In genomic region chr2:25567406-25567805, GRCh38 we compare ENCODE assay signal across 9 cellular contexts.
A peak's percentile ranks its signal among the peaks of the same experiment; 100 is the strongest.
DNase-seq lines count a peak whose midpoint lies in the region; ATAC-seq and TF ChIP-seq lines count a peak whose summit lies in the region.
"Had no signal": no experiment of that assay in that cellular context is flagged by ENCODE, and none has a peak within 500 bp of the region (broad histone marks: within the 10 kb centered on the region; RNA-seq: fewer than 3 reads in every experiment).

No MANE protein-coding gene starts in this region.

- TF ChIP-seq POLR2A in lower leg skin (IDR thresholded peaks at IDR 0.05), result no peak

- DNase-seq in CD1c-positive myeloid dendritic cell (ENCODE audit: extremely low spot score), result peak; percentile 79
- DNase-seq in NCI-H460 (ENCODE audit: extremely low read depth, low read depth), result peak; percentile 12
- peak; percentile 74 for DNase-seq in choroid plexus epithelial cell (ENCODE audit: low read depth)
- DNase-seq in middle frontal gyrus (ENCODE audit: extremely low spot score, low spot score), result peak; percentile 18
- DNase-seq in lower leg skin (ENCODE audit: low spot score in 2 of 2), result no peak
- DNase-seq in activated CD8-positive, alpha-beta memory T cell treated with anti-CD3 and anti-CD28 coated beads, Interleukin-2, amount 50 U/mL, for 4 hours, result no peak

- 68% methylated on average over 1 of the region's 1 CpG for WGBS in lower leg skin, 2 donors

- ATAC-seq in GM18907 (IDR thresholded peaks at IDR 0.05; ENCODE audit: unreplicated experiment) (peak; percentile 47), HG03139 (IDR thresholded peaks at IDR 0.05; ENCODE audit: unreplicated experiment) (no peak)

- intact Hi-C loops in lower leg skin (cut with DNase I; ENCODE audit: low total_unique reads), result no loop called here

- no peak overlapping the region for H3K4me3 ChIP-seq in choroid plexus epithelial cell (ENCODE audit: low read depth, low read length)
- H3K4me3 ChIP-seq in lower leg skin (ENCODE audit: low read depth, poor library complexity, severe bottlenecking), result no peak overlapping the region
- H3K4me3 ChIP-seq: SJSA1 had no signal

- TF ChIP-seq CTCF in choroid plexus epithelial cell (conservative IDR thresholded peaks at IDR 0.05; ENCODE audit: low read depth, low read length) (peak; percentile 61), lower leg skin (IDR thresholded peaks at IDR 0.05) (no peak)

Comparison
In these comparisons a context has a peak if more than half of its experiments do, and no peak if none do; other contexts are left out.
1. DNase-seq: peak in CD1c-positive myeloid dendritic cell (single experiment), NCI-H460 (single experiment), choroid plexus epithelial cell (single experiment) and middle frontal gyrus (single experiment); none in lower leg skin (0 of 2) and activated CD8-positive, alpha-beta memory T cell treated with anti-CD3 and anti-CD28 coated beads, Interleukin-2, amount 50 U/mL, for 4 hours (single experiment).